In genomic region chr1:71179997-71180396, GRCh38 we compare ENCODE assay signal across 9 cellular contexts.
"Had no signal": no experiment of that assay in that cellular context is flagged by ENCODE, and none has a peak within 500 bp of the region (broad histone marks: within the 10 kb centered on the region; RNA-seq: fewer than 3 reads in every experiment).

No MANE protein-coding gene starts in this region.

- H3K4me2 ChIP-seq: GM23338 had no signal

- H2AFZ ChIP-seq: GM23248, GM23338 had no signal

- H3K36me3 ChIP-seq: HAP-1 had no signal

- H3K27ac Mint-ChIP-seq: GM23338, H9, HFFc6 had no signal

- H3K4me3 Mint-ChIP-seq: GM23338, H9, HFFc6 had no signal

- H3K9me3 ChIP-seq: HAP-1 had no signal

- H3K27ac ChIP-seq: GM23248 had no signal

- H3K9me3 Mint-ChIP-seq: GM23338, H9, HFFc6 had no signal

- ATAC-seq: GM23338, HCT116 had no signal

- DNase-seq: GM23248, GOT3, H7, H9, HCEC 1CT, HFFc6 had no signal

- H3K4me1 ChIP-seq: HAP-1 had no signal

- H3K4me3 ChIP-seq: GM23248, GM23338, HAP-1 had no signal
